In genomic region chr3:126742057-126742456, GRCh38 we compare ENCODE assay signal across 26 cellular contexts.
"Had no signal": no experiment of that assay in that cellular context is flagged by ENCODE, and none has a peak within 500 bp of the region (broad histone marks: within the 10 kb centered on the region; RNA-seq: fewer than 3 reads in every experiment).

No MANE protein-coding gene starts in this region.

- H3K27ac Mint-ChIP-seq: activated B cell treated with CpG ODN at 0.5 μM for 24 hours; activated CD8-positive, alpha-beta T cell treated with anti-CD3 and anti-CD28 coated beads for 36 hours; activated naive CD4-positive, alpha-beta T cell treated with anti-CD3 and anti-CD28 coated beads for 36 hours; activated T-helper 17 cell treated with anti-CD3 and anti-CD28 coated beads, Interleukin-2, amount 50 U/mL, for 72 hours; T-helper 17 cell; T-helper 2 cell treated with Interferon-gamma antibody and Interleukin-4, amounts not matched to agents 5 μg/mL and 100 μg/mL, for 36 hours had no signal

- H3K27me3 Mint-ChIP-seq: activated B cell treated with CpG ODN at 0.5 μM for 24 hours; activated CD8-positive, alpha-beta T cell treated with anti-CD3 and anti-CD28 coated beads for 36 hours; activated T-helper 17 cell treated with anti-CD3 and anti-CD28 coated beads, Interleukin-2, amount 50 U/mL, for 72 hours; central memory CD8-positive, alpha-beta T cell; T-helper 17 cell had no signal

- H3K4me1 Mint-ChIP-seq: activated B cell treated with CpG ODN at 0.5 μM for 24 hours; activated T-helper 17 cell treated with anti-CD3 and anti-CD28 coated beads, Interleukin-2, amount 50 U/mL, for 72 hours had no signal

- H3K4me3 Mint-ChIP-seq: activated B cell treated with CpG ODN at 0.5 μM for 24 hours; activated CD8-positive, alpha-beta T cell treated with anti-CD3 and anti-CD28 coated beads for 36 hours; activated naive CD4-positive, alpha-beta T cell treated with anti-CD3 and anti-CD28 coated beads for 36 hours; activated T-cell treated with anti-CD3 and anti-CD28 coated beads, Interleukin-2, amount 50 U/mL, for 4 hours; activated T-helper 17 cell treated with anti-CD3 and anti-CD28 coated beads, Interleukin-2, amount 50 U/mL, for 72 hours; central memory CD8-positive, alpha-beta T cell; T-helper 17 cell; T-helper 2 cell treated with Interferon-gamma antibody and Interleukin-4, amounts not matched to agents 5 μg/mL and 100 μg/mL, for 36 hours had no signal

- H3K9me3 Mint-ChIP-seq: activated T-helper 17 cell treated with anti-CD3 and anti-CD28 coated beads, Interleukin-2, amount 50 U/mL, for 72 hours; central memory CD8-positive, alpha-beta T cell had no signal

- H3K4me3 ChIP-seq: esophagus squamous epithelium, gastroesophageal sphincter had no signal

- DNase-seq: activated B cell treated with CpG ODN at 0.5 μM for 24 hours; activated CD4-positive, alpha-beta T cell treated with anti-CD3 and anti-CD28 coated beads for 48 hours; activated CD4-positive, alpha-beta T cell treated with anti-CD3 and anti-CD28 coated beads, Interleukin-2, amount 50 U/mL, for 1 hour; activated CD4-positive, alpha-beta T cell treated with anti-CD3 and anti-CD28 coated beads, Interleukin-2, amount 50 U/mL, for 48 hours; activated CD8-positive, alpha-beta memory T cell treated with anti-CD3 and anti-CD28 coated beads for 24 hours; activated CD8-positive, alpha-beta T cell treated with anti-CD3 and anti-CD28 coated beads for 36 hours; activated effector memory CD4-positive, alpha-beta T cell treated with Interleukin-2 at 50 U/mL for 16 hours; activated gamma-delta T cell treated with Interleukin-2 at 50 U/mL for 16 hours; activated naive CD4-positive, alpha-beta T cell treated with anti-CD3 and anti-CD28 coated beads for 36 hours; activated T-cell treated with anti-CD3 and anti-CD28 coated beads, Interleukin-2, amount 50 U/mL, for 4 hours; amniotic stem cell; anterior cingulate cortex; brain microvascular endothelial cell; effector CD8-positive, alpha-beta T cell; esophagus squamous epithelium; foreskin melanocyte; head of caudate nucleus; T-helper 1 cell; T-helper 17 cell; T1000; WERI-Rb-1 had no signal

- H3K27ac ChIP-seq: brain microvascular endothelial cell, epithelial cell of prostate, esophagus squamous epithelium, gastroesophageal sphincter, WERI-Rb-1 had no signal
